Comparison of ENCODE assay signal across 8 cellular contexts in the genomic region with DNA sequence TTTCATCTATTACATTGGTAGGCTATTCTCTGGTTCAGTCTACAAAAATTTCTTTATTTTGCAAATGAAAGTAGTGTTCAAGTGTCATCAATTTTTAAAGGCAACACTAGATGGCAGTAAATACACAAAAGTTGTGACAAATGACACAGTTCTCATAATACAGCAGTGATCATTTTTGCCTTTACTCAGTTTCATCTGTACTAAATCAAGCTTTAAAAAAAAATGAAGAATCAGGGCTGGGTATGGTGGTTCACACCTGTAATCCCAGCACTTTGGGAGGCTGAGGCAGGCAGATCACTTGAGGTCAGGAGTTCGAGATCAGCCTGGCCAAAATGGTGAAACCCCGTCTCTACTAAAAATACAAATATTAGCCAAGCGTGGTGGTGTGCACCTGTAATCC.
DNase-seq lines count a peak whose midpoint lies in the region; ATAC-seq, FAIRE-seq and TF ChIP-seq lines count a peak whose summit lies in the region.
"Not testable (repeated sequence)": the region's sequence is repeated elsewhere in the genome, so short reads cannot be mapped to it uniquely, and the experiment has no call there.

No MANE protein-coding gene starts in this region.

- not testable (repeated sequence) for H3K27me3 Mint-ChIP-seq in CD8-positive, alpha-beta T cell (ENCODE audit: low read depth); H9 (ENCODE audit: low read depth)

- in situ Hi-C loops in GM12878 (cut with MboI) = loop anchor here (10.0 kb wide), 1 partner anchor 651 kb away; no protein-coding TSS in a partner anchor

- H3K4me3 Mint-ChIP-seq in CD8-positive, alpha-beta T cell; H9: not testable (repeated sequence)

- H4K8ac ChIP-seq in H9 (replicated peaks; ENCODE audit: insufficient read length, low read depth, low read length); mesenchymal stem cell (ENCODE audit: low read length): not testable (repeated sequence)

- not testable (repeated sequence) for H3K4ac ChIP-seq in H9 (ENCODE audit: low read depth, low read length); mesenchymal stem cell (ENCODE audit: low read depth in 1 of 2, low read length in 2 of 2)

- not testable (repeated sequence) for H2BK15ac ChIP-seq in H9 (ENCODE audit: low read depth, low read length); mesenchymal stem cell (ENCODE audit: low read depth, poor library complexity, severe bottlenecking)

- H3K27me3 ChIP-seq in CD8-positive, alpha-beta T cell (ENCODE audit: insufficient read depth, low read length); H9 (ENCODE audit: insufficient read depth, low read length); GM12878 (replicated peaks in 1 of 2; ENCODE audit: control insufficient read depth in 2 of 2, insufficient read depth in 2 of 2, low read length in 1 of 2); foreskin keratinocyte; mesenchymal stem cell (ENCODE audit: control insufficient read depth in 1 of 2, insufficient read depth in 1 of 2, low read length in 2 of 2): not testable (repeated sequence)

- H3K23ac ChIP-seq in H9 (ENCODE audit: insufficient read length, low read depth, low read length); mesenchymal stem cell (ENCODE audit: low read length in 2 of 2): not testable (repeated sequence)

- H4K5ac ChIP-seq in H9 (ENCODE audit: insufficient read length, low read depth, low read length) = not testable (repeated sequence)

- not testable (repeated sequence) for H3K9ac ChIP-seq in H9 (ENCODE audit: extremely low read depth, insufficient read length, low read length); GM12878 (ENCODE audit: control insufficient read depth, insufficient read depth, low read length); mesenchymal stem cell (ENCODE audit: low read length)

- not testable (repeated sequence) for H3K56ac ChIP-seq in H9 (ENCODE audit: insufficient read length, low read depth, low read length)

- not testable (repeated sequence) for H3K27ac Mint-ChIP-seq in CD8-positive, alpha-beta T cell; H9

- not testable (repeated sequence) for H4K91ac ChIP-seq in H9 (ENCODE audit: insufficient read length, low read depth, low read length); mesenchymal stem cell (ENCODE audit: low read length)

- not testable (repeated sequence) for H3K36me3 Mint-ChIP-seq in CD8-positive, alpha-beta T cell; H9 (ENCODE audit: insufficient read depth in 1 of 3, low read depth in 3 of 3)

- intact Hi-C loops in CD8-positive, alpha-beta T cell (cut with DNase I, micrococcal nuclease) = loop anchor here (1.0 to 2.0 kb wide), 8 partner anchors 94 to 692 kb away; no protein-coding TSS in a partner anchor
- intact Hi-C loops in GM12878 (cut with micrococcal nuclease; ENCODE audit: unreplicated experiment) = loop anchor here (1.0 to 10.0 kb wide), 4 partner anchors 94 to 654 kb away; no protein-coding TSS in a partner anchor

- not testable (repeated sequence) for H2BK20ac ChIP-seq in H9 (ENCODE audit: low read depth, low read length, poor library complexity, severe bottlenecking)

- not testable (repeated sequence) for TF ChIP-seq EP300 in GM12878 (IDR thresholded peaks at IDR 0.05; ENCODE audit: borderline replicate concordance in 1 of 2, control insufficient read depth in 1 of 2, low read depth in 2 of 2, low read length in 2 of 2)

- not testable (repeated sequence) for H3K14ac ChIP-seq in H9 (ENCODE audit: insufficient read depth, low read length); mesenchymal stem cell (ENCODE audit: low read length in 2 of 2)

- WGBS in H9 (ENCODE audit: extremely low coverage, insufficient read length, low lambda C conversion rate) = no CpG with 5 or more reads among the region's 3 CpGs
- WGBS in GM12878 (ENCODE audit: insufficient coverage, insufficient replicate concordance, low lambda C conversion rate, missing lambda C conversion rate) = 66% methylated on average over 3 of the region's 3 CpGs
- 95% methylated on average over 3 of the region's 3 CpGs for WGBS in mesenchymal stem cell

- H3K4me1 Mint-ChIP-seq in CD8-positive, alpha-beta T cell (ENCODE audit: low read depth) = not testable (repeated sequence)
- peaks cover 13 to 14% of the 10 kb centered on the region in 2 experiments for H3K4me1 Mint-ChIP-seq in H9

- not testable (repeated sequence) for H2BK120ac ChIP-seq in H9 (ENCODE audit: low read depth, low read length, poor library complexity, severe bottlenecking); mesenchymal stem cell (ENCODE audit: low read depth, low read length)

- RAD21 ChIA-PET in GM12878 (lab: Charles Lee; ENCODE audit: unreplicated experiment) = interaction anchor here (0.8 to 1.0 kb wide), 2 partner anchors 93 to 215 kb away, joined by 3 to 5 read pairs; no protein-coding TSS in a partner anchor

- not testable (repeated sequence) for BruUV-seq in GM12878 (replicated peaks; lab: Mats Ljungman, UMichigan)

- not testable (repeated sequence) for H3K79me1 ChIP-seq in H9 (ENCODE audit: insufficient read depth, low read depth, low read length, poor library complexity, severe bottlenecking); mesenchymal stem cell (replicated peaks; ENCODE audit: low read length, poor library complexity, severe bottlenecking)

- not testable (repeated sequence) for H3K4me3 ChIP-seq in CD8-positive, alpha-beta T cell (ENCODE audit: low read depth, low read length); GM12878; mesenchymal stem cell (ENCODE audit: insufficient read depth in 1 of 2, low read depth in 1 of 2, low read length in 2 of 2)

- H2AK5ac ChIP-seq in H9 (ENCODE audit: insufficient read length, low read length); mesenchymal stem cell (ENCODE audit: low read length, severe bottlenecking): not testable (repeated sequence)

- ATAC-seq in CD8-positive, alpha-beta T cell = peak; percentile 62
- ATAC-seq in GM12878 (peak; percentile 89), foreskin keratinocyte (peak; percentile 32)

- not testable (repeated sequence) for H2AFZ ChIP-seq in H9 (ENCODE audit: low read length); GM12878 (ENCODE audit: control insufficient read depth, low read depth, low read length); mesenchymal stem cell (ENCODE audit: low read depth, low read length)

- not testable (repeated sequence) for H3T11ph ChIP-seq in H9 (ENCODE audit: low read length)

- not testable (repeated sequence) for H3K9me3 Mint-ChIP-seq in CD8-positive, alpha-beta T cell; H9

- CTCF ChIA-PET in CD8-positive, alpha-beta T cell (lab: Charles Lee) = interaction anchor here (0.6 to 3.2 kb wide), 30 partner anchors 9 to 997 kb away, joined by 3 to 29 read pairs (median 4); no protein-coding TSS in a partner anchor
- CTCF ChIA-PET in GM12878 (lab: Yijun Ruan, JAX) = interaction anchor here (0.7 to 1.7 kb wide), 10 partner anchors 9 to 654 kb away, joined by 3 to 6 read pairs (median 4); no protein-coding TSS in a partner anchor

- TF ChIP-seq CTCF in CD8-positive, alpha-beta T cell (IDR thresholded peaks at IDR 0.05) = peak; percentile 77
- peak; percentile 75 for TF ChIP-seq CTCF in H9 (conservative IDR thresholded peaks at IDR 0.05)
- peak; percentile 28 to 63 (median 43); a peak in 5 of 6 replicates for TF ChIP-seq CTCF in GM12878 (IDR thresholded peaks at IDR 0.05 in 2 of 3, conservative IDR thresholded peaks at IDR 0.05 in 1 of 3; ENCODE audit: control insufficient read depth in 2 of 3, extremely low read depth in 1 of 3, insufficient read depth in 1 of 3, low read depth in 3 of 3, low read length in 3 of 3)
- TF ChIP-seq CTCF in foreskin keratinocyte (conservative IDR thresholded peaks at IDR 0.05) = peak; percentile 76

- DNase-seq in CD8-positive, alpha-beta T cell; H9: not testable (repeated sequence)
- DNase-seq in NCI-H1694 treated with DMSO at 0.1 percent for 48 hours (lab: John Stamatoyannopoulos, UW) = peak; percentile 22
- peak; percentile 73 for DNase-seq in RKO (ENCODE audit: low spot score)
- peak; percentile 12 for DNase-seq in GM12878 (ENCODE audit: low read depth, low spot score)
- DNase-seq in foreskin keratinocyte = peak in 1 of 2 donors; percentile 29
- DNase-seq in mesenchymal stem cell = peak; percentile 59
- peak; percentile 88 for DNase-seq in superior temporal gyrus (ENCODE audit: extremely low spot score)

- H2BK12ac ChIP-seq in H9 (ENCODE audit: insufficient read length, low read depth, low read length); mesenchymal stem cell (ENCODE audit: low read length in 2 of 2): not testable (repeated sequence)

- not testable (repeated sequence) for H3K36me3 ChIP-seq in CD8-positive, alpha-beta T cell (ENCODE audit: insufficient read depth, low read length); GM12878 (ENCODE audit: control insufficient read depth in 2 of 2, insufficient read depth in 2 of 2, low read length in 1 of 2); mesenchymal stem cell (ENCODE audit: control insufficient read depth in 1 of 2, insufficient read depth in 2 of 2, low read depth in 1 of 2, low read length in 2 of 2)

- H2BK5ac ChIP-seq in H9 (ENCODE audit: insufficient read length, low read length); mesenchymal stem cell (ENCODE audit: low read depth, low read length, poor library complexity, severe bottlenecking): not testable (repeated sequence)

- peak; percentile 83 for FAIRE-seq in GM12878 (lab: Jason Lieb, UNC)

- H3K27ac ChIP-seq in CD8-positive, alpha-beta T cell (ENCODE audit: low read depth, low read length); H9 (ENCODE audit: insufficient read length, low read depth, low read length); GM12878 (ENCODE audit: control insufficient read depth, insufficient read depth); foreskin keratinocyte; mesenchymal stem cell (ENCODE audit: low read length, poor library complexity, severe bottlenecking): not testable (repeated sequence)

- not testable (repeated sequence) for H3K4me2 ChIP-seq in H9 (ENCODE audit: insufficient read depth, insufficient read length, low read length); GM12878 (ENCODE audit: control insufficient read depth, insufficient read depth); mesenchymal stem cell (ENCODE audit: low read length, poor library complexity, severe bottlenecking)

- H3K23me2 ChIP-seq in H9 (ENCODE audit: insufficient read length, low read depth, low read length, poor library complexity, severe bottlenecking) = not testable (repeated sequence)

- peak; percentile 69 for TF ChIP-seq RAD21 in GM12878 (IDR thresholded peaks at IDR 0.05; ENCODE audit: insufficient read depth, low read depth, low read length)

- H3K4me1 ChIP-seq in CD8-positive, alpha-beta T cell (ENCODE audit: insufficient read depth, low read length); H9 (ENCODE audit: insufficient read depth, low read length); GM12878 (ENCODE audit: control insufficient read depth, insufficient read depth, low read length); foreskin keratinocyte; mesenchymal stem cell (ENCODE audit: control insufficient read depth, insufficient read depth, low read depth, low read length): not testable (repeated sequence)

- POLR2A ChIA-PET in CD8-positive, alpha-beta T cell (lab: Charles Lee) = interaction anchor here (0.8 kb wide), 1 partner anchor 8 kb away, joined by 3 read pairs; no protein-coding TSS in a partner anchor
- POLR2A ChIA-PET in GM12878 (lab: Charles Lee) = not testable (repeated sequence)

- not testable (repeated sequence) for TF ChIP-seq POLR2A in GM12878 (IDR thresholded peaks at IDR 0.05; ENCODE audit: low read depth, low read length)

- H3K79me2 ChIP-seq in H9 (ENCODE audit: insufficient read depth, low read length); GM12878 (ENCODE audit: control insufficient read depth, insufficient read depth, low read length): not testable (repeated sequence)

- H3K18ac ChIP-seq in H9 (ENCODE audit: insufficient read length, low read depth, low read length); mesenchymal stem cell (ENCODE audit: low read depth in 1 of 2, low read length in 2 of 2): not testable (repeated sequence)

- SMC1A ChIA-PET in GM12878 (lab: Charles Lee; ENCODE audit: uncharacterized antibody, unreplicated experiment) = interaction anchor here (1.0 to 2.0 kb wide), 6 partner anchors 9 to 422 kb away, joined by 3 to 7 read pairs (median 4); no protein-coding TSS in a partner anchor

- not testable (repeated sequence) for H4K20me1 ChIP-seq in H9 (ENCODE audit: control insufficient read depth, insufficient read depth, insufficient read length); GM12878 (ENCODE audit: control insufficient read depth, insufficient read depth)

- H3K9me3 ChIP-seq in CD8-positive, alpha-beta T cell (ENCODE audit: low read length); H9 (ENCODE audit: control insufficient read depth, low read depth, low read length); GM12878 (replicated peaks; ENCODE audit: control insufficient read depth, insufficient read depth, low read length); mesenchymal stem cell (ENCODE audit: control insufficient read depth, low read length): not testable (repeated sequence)

Comparison
In these comparisons a context has a peak if more than half of its experiments do, and no peak if none do; other contexts are left out.
1. ATAC-seq: peak in every context shown above with its lines; median percentile 89 in GM12878; 62 in CD8-positive, alpha-beta T cell; 32 in foreskin keratinocyte.